Comparison of ENCODE assay signal across 20 cellular contexts in the genomic region with DNA sequence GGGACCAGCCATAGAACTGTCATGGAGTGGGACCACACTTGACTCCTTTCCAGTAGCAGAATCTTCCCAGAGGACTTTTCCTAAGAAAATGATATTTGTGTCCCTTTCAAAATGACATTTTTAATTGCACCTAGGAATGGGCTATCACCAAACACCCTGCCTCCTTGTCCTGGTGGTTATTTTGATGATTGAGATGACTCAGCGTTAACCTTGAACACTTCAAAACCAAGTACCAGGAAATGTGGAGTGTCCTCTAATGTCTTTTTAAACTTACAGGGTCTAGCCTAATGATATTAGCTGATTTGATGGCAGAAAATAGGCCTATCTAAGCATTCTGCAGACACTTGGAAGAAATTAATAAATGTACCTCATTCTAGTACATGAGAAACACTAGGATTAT.
"Had no signal": no experiment of that assay in that cellular context is flagged by ENCODE, and none has a peak within 500 bp of the region (broad histone marks: within the 10 kb centered on the region; RNA-seq: fewer than 3 reads in every experiment).

No MANE protein-coding gene starts in this region.

- H3K27ac ChIP-seq: cardiac muscle cell, esophagus muscularis mucosa, gastroesophageal sphincter, heart left ventricle, parathyroid adenoma, thyroid gland had no signal

- H3K4me1 ChIP-seq: gastroesophageal sphincter, heart left ventricle, parathyroid adenoma had no signal

- H3K9me3 ChIP-seq: esophagus muscularis mucosa, gastroesophageal sphincter, heart left ventricle, thyroid gland had no signal

- FAIRE-seq: kidney had no signal

- H2AFZ ChIP-seq: parathyroid adenoma had no signal

- DNase-seq: activated CD4-positive, alpha-beta T cell treated with anti-CD3 and anti-CD28 coated beads, Interleukin-2, amount 50 U/mL, for 4 hours; activated T-cell treated with anti-CD3 and anti-CD28 coated beads for 4 hours; effector CD8-positive, alpha-beta T cell; heart left ventricle; kidney; stimulated activated CD4-positive, alpha-beta T cell treated with anti-CD3 and anti-CD28 coated beads, Interleukin-4, amount 100 ng/mL, for 1 hour; thyroid gland had no signal

- H3K27me3 Mint-ChIP-seq: dendritic cell treated with granulocyte-macrophage colony-stimulating factor and Interleukin-4, amounts not matched to agents 40 ng/mL and 50 ng/mL, for 4 days had no signal

- H3K9me3 Mint-ChIP-seq: activated T-helper 1 cell treated with anti-CD3 and anti-CD28 coated beads, Interleukin-12 subunit alpha, Interleukin-12 subunit beta, Interleukin-2, Interleukin-4 antibody, amounts not matched to agents 30 ng/mL and 10 ng/mL and 1 ng/mL, durations not matched to agents 14 hours and 24 hours and 36 hours; dendritic cell treated with granulocyte-macrophage colony-stimulating factor and Interleukin-4, amounts not matched to agents 40 ng/mL and 50 ng/mL, for 4 days; mesothelial cell of epicardium; nephron had no signal

- H3K27ac Mint-ChIP-seq: activated T-helper 1 cell treated with anti-CD3 and anti-CD28 coated beads, Interleukin-12 subunit alpha, Interleukin-12 subunit beta, Interleukin-2, Interleukin-4 antibody, amounts not matched to agents 30 ng/mL and 10 ng/mL and 1 ng/mL, durations not matched to agents 14 hours and 24 hours and 36 hours; mesothelial cell of epicardium; nephron had no signal

- H3K4me3 Mint-ChIP-seq: activated T-helper 1 cell treated with anti-CD3 and anti-CD28 coated beads, Interleukin-12 subunit alpha, Interleukin-12 subunit beta, Interleukin-2, Interleukin-4 antibody, amounts not matched to agents 30 ng/mL and 10 ng/mL and 1 ng/mL, durations not matched to agents 14 hours and 24 hours and 36 hours; dendritic cell treated with granulocyte-macrophage colony-stimulating factor and Interleukin-4, amounts not matched to agents 40 ng/mL and 50 ng/mL, for 4 days; mesothelial cell of epicardium; nephron had no signal

- H3K4me1 Mint-ChIP-seq: mesothelial cell of epicardium had no signal

- H3K9ac ChIP-seq: parathyroid adenoma had no signal

- H3K36me3 ChIP-seq: cardiac muscle cell, esophagus muscularis mucosa, gastroesophageal sphincter, heart left ventricle, thyroid gland had no signal

- H3K79me2 ChIP-seq: parathyroid adenoma had no signal

- H3K4me2 ChIP-seq: smooth muscle cell had no signal

- H3K27me3 ChIP-seq: cardiac muscle cell, esophagus muscularis mucosa, gastroesophageal sphincter, heart left ventricle, thyroid gland had no signal

- ATAC-seq: activated CD4-positive, CD25-positive, alpha-beta regulatory T cell treated with anti-CD3 and anti-CD28 coated beads, Interleukin-2, amount 50 U/mL, for 24 hours; gastroesophageal sphincter; heart left ventricle; left lobe of liver; sciatic nerve had no signal

- H3K4me3 ChIP-seq: cardiac muscle cell, esophagus muscularis mucosa, gastroesophageal sphincter, heart left ventricle, smooth muscle cell, thyroid gland had no signal

- H3K36me3 Mint-ChIP-seq: activated naive CD8-positive, alpha-beta T cell; mesothelial cell of epicardium had no signal
